14 cellular contexts compared by ENCODE assay signal in genomic region chr4:113057891-113058290, GRCh38. TPM values are rescaled to one million over a fixed set of nuclear protein-coding genes. Genes with fewer than 3 reads are reported as not detected.
DNase-seq lines count a peak whose midpoint lies in the region; ATAC-seq and TF ChIP-seq lines count a peak whose summit lies in the region.
"Had no signal": no experiment of that assay in that cellular context is flagged by ENCODE, and none has a peak within 500 bp of the region (broad histone marks: within the 10 kb centered on the region; RNA-seq: fewer than 3 reads in every experiment).

No MANE protein-coding gene starts in this region.

- H3K9me3 Mint-ChIP-seq in glutamatergic neuron (ENCODE audit: unreplicated experiment), result peaks cover 3% of the 10 kb centered on the region
- H3K9me3 Mint-ChIP-seq: stimulated activated naive CD8-positive, alpha-beta T cell treated with anti-CD3 and anti-CD28 coated beads, Interleukin-15, Interleukin-2, amounts not matched to agents 100 ng/mL and 50 ng/mL, for 24 hours had no signal

- no peak for ATAC-seq in mucosa of descending colon
- ATAC-seq: psoas muscle had no signal

- H3K27me3 ChIP-seq in SK-N-SH (ENCODE audit: insufficient read depth) (no peaks in the 10 kb centered on the region), MG63 (no peaks in the 10 kb centered on the region)

- TF ChIP-seq RAD21 in SK-N-SH (IDR thresholded peaks at IDR 0.05; ENCODE audit: low read length), result no peak

- in situ Hi-C loops in Caki2 (cut with HindIII; ENCODE audit: low pct_unique_long_range_greater_than_20kb, low sequenced_read_pairs), result no loop called here

- H3K9me2 ChIP-seq in SK-N-SH, result no peaks in the 10 kb centered on the region

- H3K4me1 ChIP-seq in SK-N-SH (ENCODE audit: control insufficient read depth in 1 of 2, insufficient read depth in 2 of 2, low read depth in 1 of 2, low read length in 1 of 2) (no peaks in the 10 kb centered on the region; a peak in 2 of 4 replicates), mucosa of descending colon (ENCODE audit: low read depth) (no peaks in the 10 kb centered on the region)

- peaks cover 63% of the 10 kb centered on the region for H3K4me1 Mint-ChIP-seq in glutamatergic neuron (ENCODE audit: low read depth, unreplicated experiment)

- POLR2A ChIA-PET in SK-N-SH (lab: Yijun Ruan, JAX), result no interaction called here

- TF ChIP-seq EP300 in SK-N-SH (IDR thresholded peaks at IDR 0.05; ENCODE audit: borderline replicate concordance in 1 of 2, low read depth in 1 of 2, low read length in 1 of 2), result no peak

- TF ChIP-seq CTCF in SK-N-SH (IDR thresholded peaks at IDR 0.05) (no peak), glutamatergic neuron (IDR thresholded peaks at IDR 0.05; ENCODE audit: partially characterized antibody, unreplicated experiment) (no peak), mucosa of descending colon (IDR thresholded peaks at IDR 0.05) (no peak)

- intact Hi-C loops in mucosa of descending colon (cut with DNase I, micrococcal nuclease), result no loop called here

- CTCF ChIA-PET in SK-N-SH (lab: Yijun Ruan, JAX), result interaction anchor here (0.8 kb wide), 1 partner anchor 120 kb away, joined by 3 read pairs; no protein-coding TSS in a partner anchor

- H3F3A ChIP-seq in SK-N-SH (replicated peaks; ENCODE audit: insufficient read depth), result no peaks in the 10 kb centered on the region

- DNase-seq in Caki2 (ENCODE audit: low read depth) (peak; percentile 35), HT-29 (ENCODE audit: low spot score) (peak; percentile 6), SK-N-SH (no peak), glutamatergic neuron (no peak), mucosa of descending colon (no peak), NCI-H2227 (lab: John Stamatoyannopoulos, UW; ENCODE audit: unreplicated experiment) (no peak), MG63 (no peak)
- DNase-seq in stimulated activated CD4-positive, alpha-beta T cell treated with anti-CD3 and anti-CD28 coated beads, Interleukin-1b, Interleukin-23, amount 100 ng/mL, for 48 hours, result no peak
- DNase-seq: activated naive CD4-positive, alpha-beta T cell treated with Interleukin-2 at 50 U/mL for 16 hours; GF-D8; NCI-H2107; psoas muscle; RPMI8226 had no signal

- no peaks in the 10 kb centered on the region for H3K36me3 Mint-ChIP-seq in glutamatergic neuron (ENCODE audit: unreplicated experiment)

- peak overlapping the region; percentile 53 for H3K4me3 Mint-ChIP-seq in glutamatergic neuron (ENCODE audit: unreplicated experiment)
- H3K4me3 Mint-ChIP-seq: stimulated activated naive CD8-positive, alpha-beta T cell treated with anti-CD3 and anti-CD28 coated beads, Interleukin-15, Interleukin-2, amounts not matched to agents 100 ng/mL and 50 ng/mL, for 24 hours had no signal

- H3K4me3 ChIP-seq in SK-N-SH (ENCODE audit: low read depth in 2 of 2, low read length in 1 of 2) (no peak overlapping the region), mucosa of descending colon (no peak overlapping the region), MG63 (no peak overlapping the region)
- H3K4me3 ChIP-seq: psoas muscle had no signal

- H3K36me3 ChIP-seq in SK-N-SH (replicated peaks in 1 of 2; ENCODE audit: control insufficient read depth in 1 of 2, insufficient read depth in 2 of 2, low read length in 1 of 2) (no peaks in the 10 kb centered on the region), mucosa of descending colon (ENCODE audit: low read depth) (no peaks in the 10 kb centered on the region), MG63 (no peaks in the 10 kb centered on the region)

- no peak overlapping the region for H3K4me2 ChIP-seq in SK-N-SH

- no peaks in the 10 kb centered on the region for H3K9me3 ChIP-seq in SK-N-SH
- H3K9me3 ChIP-seq in mucosa of descending colon, result no peaks in the 10 kb centered on the region
- no peaks in the 10 kb centered on the region for H3K9me3 ChIP-seq in MG63
- H3K9me3 ChIP-seq: psoas muscle had no signal

- H3K9ac ChIP-seq in SK-N-SH, result no peak overlapping the region

- peak overlapping the region; percentile 13 for H3K27ac Mint-ChIP-seq in glutamatergic neuron (ENCODE audit: unreplicated experiment)
- H3K27ac Mint-ChIP-seq: stimulated activated naive CD8-positive, alpha-beta T cell treated with anti-CD3 and anti-CD28 coated beads, Interleukin-15, Interleukin-2, amounts not matched to agents 100 ng/mL and 50 ng/mL, for 24 hours had no signal

- H2AFZ ChIP-seq in SK-N-SH (ENCODE audit: low read depth), result no peak overlapping the region

- H4K20me1 ChIP-seq in SK-N-SH (ENCODE audit: insufficient read depth), result no peaks in the 10 kb centered on the region

- H3K27me3 Mint-ChIP-seq in glutamatergic neuron (ENCODE audit: unreplicated experiment), result peaks cover 2% of the 10 kb centered on the region
- H3K27me3 Mint-ChIP-seq: stimulated activated naive CD8-positive, alpha-beta T cell treated with anti-CD3 and anti-CD28 coated beads, Interleukin-15, Interleukin-2, amounts not matched to agents 100 ng/mL and 50 ng/mL, for 24 hours had no signal

- no peaks in the 10 kb centered on the region; the same call in 1 of the 2 replicates for H3K79me2 ChIP-seq in SK-N-SH (ENCODE audit: insufficient read depth)

- WGBS in SK-N-SH (ENCODE audit: low lambda C conversion rate), result 72% methylated on average over 1 of the region's 1 CpG

- H3K27ac ChIP-seq in SK-N-SH (ENCODE audit: low read depth in 2 of 2, low read length in 1 of 2), result no peak overlapping the region
- H3K27ac ChIP-seq: psoas muscle had no signal

TF ChIP-seq in SK-N-SH, 30 proteins besides CTCF, POLR2A, EP300 and RAD21:
- TF ChIP-seq FOSL2 (IDR thresholded peaks at IDR 0.05; ENCODE audit: borderline replicate concordance, low read depth) (0 out of 2 replicates have a peak, but pooled peaks have one; percentile 4), EZH2phosphoT487 (IDR thresholded peaks at IDR 0.05; ENCODE audit: borderline replicate concordance, low read depth) (no peak), PBX3 (IDR thresholded peaks at IDR 0.05) (no peak)

RNA-seq across cellular contexts. Expression of gene ANK2, which starts 8.4 kb away (rescaled TPM):
- 8.3 and 11.1 TPM in 2 replicates for total RNA-seq in Caki2 (2014; rRNA removed; shearing (Covaris generic); ENCODE audit: low replicate concordance)
- total RNA-seq in HT-29 (2014; rRNA removed; shearing (Covaris generic)), result 0.03 and 0.08 TPM in 2 replicates
- polyA plus RNA-seq in SK-N-SH (2012; rRNA removed), result 0.69 and 1.5 TPM in 2 replicates
- 1.4 and 1.6 TPM in 2 replicates for polyA plus RNA-seq in SK-N-SH (2012; cell fraction: cytosol; rRNA removed)
- polyA plus RNA-seq in SK-N-SH (2012; cell fraction: nucleus; rRNA removed), result 2.2 and 2.8 TPM in 2 replicates
- total RNA-seq in glutamatergic neuron (ENCODE audit: unreplicated experiment) (1,513 TPM), mucosa of descending colon (10 to 100 TPM in 2 of 3 donors, 1 to 10 TPM in 1; 7.6 to 69.3 (median 21.0) TPM)
- total RNA-seq in MG63 (2014; rRNA removed; shearing (Covaris generic); ENCODE audit: low replicate concordance), result 5.6 and 6.0 TPM in 2 replicates

Comparison
In these comparisons a context has a peak if more than half of its experiments do, and no peak if none do; other contexts are left out.
1. DNase-seq: peak in Caki2 (single experiment) and HT-29 (single experiment); none in SK-N-SH (single experiment), glutamatergic neuron (single experiment), mucosa of descending colon (0 of 3), NCI-H2227 (single experiment), stimulated activated CD4-positive, alpha-beta T cell treated with anti-CD3 and anti-CD28 coated beads, Interleukin-1b, Interleukin-23, amount 100 ng/mL, for 48 hours (single experiment) and MG63 (single experiment).
2. RNA of gene ANK2, which starts 8.4 kb away (total RNA-seq): 1,513 TPM in glutamatergic neuron (single experiment); 7.6 to 69.3 TPM in mucosa of descending colon, 8.3 to 11.1 TPM in Caki2, 5.6 to 6.0 TPM in MG63 and 0.03 to 0.08 TPM in HT-29; every median in the first group is over 10 times any median in the second.